Comparison of ENCODE assay signal across 23 cellular contexts in the genomic region with DNA sequence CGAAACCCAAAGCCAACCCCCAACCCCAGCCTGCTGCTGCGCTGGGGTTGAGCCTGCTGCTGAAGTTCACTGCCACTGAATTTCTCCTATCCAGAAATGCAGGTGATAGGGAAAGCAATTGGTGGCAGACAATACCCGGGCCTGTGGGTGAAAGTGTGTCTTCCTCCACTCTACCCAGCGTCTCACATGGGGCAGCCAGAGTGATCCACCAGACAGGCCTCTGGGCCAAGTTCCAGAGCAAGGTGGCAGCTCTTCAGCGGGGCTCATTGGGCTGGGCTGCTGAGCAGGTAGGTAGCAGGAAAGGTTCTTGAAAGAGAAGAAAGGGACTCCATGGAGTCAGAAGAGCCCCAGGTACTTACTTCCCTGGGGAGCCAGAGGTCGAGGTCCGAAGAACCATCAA. TPM values are rescaled to one million over a fixed set of nuclear protein-coding genes. Genes with fewer than 3 reads are reported as not detected.
DNase-seq lines count a peak whose midpoint lies in the region; ATAC-seq lines count a peak whose summit lies in the region.
"Had no signal": no experiment of that assay in that cellular context is flagged by ENCODE, and none has a peak within 500 bp of the region (broad histone marks: within the 10 kb centered on the region; RNA-seq: fewer than 3 reads in every experiment).

No MANE protein-coding gene starts in this region.

- peak in 1 of 2 donors; percentile 15 for ATAC-seq in right cardiac atrium
- no peak for ATAC-seq in HG02885 (IDR thresholded peaks at IDR 0.05; ENCODE audit: poor library complexity, unreplicated experiment)
- ATAC-seq in GM21447 (IDR thresholded peaks at IDR 0.05; ENCODE audit: unreplicated experiment): no peak
- ATAC-seq: GM23338 had no signal

- H3K4me3 ChIP-seq in right cardiac atrium (ENCODE audit: low read length): no peak overlapping the region
- H3K4me3 ChIP-seq: GM23338, HAP-1, PC-9 had no signal

- H3K9me3 ChIP-seq in right cardiac atrium (ENCODE audit: control insufficient read depth, low read length): no peaks in the 10 kb centered on the region
- H3K9me3 ChIP-seq: BE2C, HAP-1 had no signal

- H3K27ac ChIP-seq in cingulate gyrus (ENCODE audit: low read depth, low read length): peak overlapping the region; percentile 90
- peak overlapping the region; percentile 65 for H3K27ac ChIP-seq in right cardiac atrium (ENCODE audit: low read length)
- H3K27ac ChIP-seq in temporal lobe (ENCODE audit: low read depth, low read length): peak overlapping the region; percentile 99
- H3K27ac ChIP-seq: PC-9 had no signal

- intact Hi-C loops in right cardiac atrium (cut with DNase I): loop anchor here in 1 of 4 donors (10.0 kb wide), 1 partner anchor 108 kb away; no protein-coding TSS in a partner anchor

- WGBS in right cardiac atrium: 69% methylated on average over 7 of the region's 7 CpGs

- no peaks in the 10 kb centered on the region for H3K4me1 ChIP-seq in right cardiac atrium (ENCODE audit: control insufficient read depth, insufficient read depth, low read length)
- H3K4me1 ChIP-seq: BE2C, HAP-1 had no signal

- DNase-seq in globus pallidus (ENCODE audit: low spot score) (peak; percentile 29), right cardiac atrium (no peak)
- DNase-seq in activated effector memory CD4-positive, alpha-beta T cell treated with Interleukin-2 at 50 U/mL for 16 hours: no peak
- no peak for DNase-seq in activated naive CD4-positive, alpha-beta T cell treated with Interleukin-2 at 50 U/mL for 16 hours
- DNase-seq: BE2C, DMS53, GDM1, KG1, NCI-H1105, NCI-H146, NCI-H2029, NCI-H226, NCI-H510A treated with DMSO at 0.1 percent for 48 hours, NCI-H748 treated with DMSO at 0.1 percent for 48 hours, PC-9, RPMI8226, SIG-M5 had no signal

- no peaks in the 10 kb centered on the region for H3K27me3 ChIP-seq in right cardiac atrium (ENCODE audit: control insufficient read depth, insufficient read depth)

RNA-seq across cellular contexts. Expression of gene ADCY5, which starts 6.0 kb away (rescaled TPM):
- 100 to 1,000 TPM; 125 to 220 (median 210) TPM for total RNA-seq in right cardiac atrium
- 90.4 TPM for polyA plus RNA-seq in right cardiac atrium
- total RNA-seq in temporal lobe: 22.1 TPM
